13 cellular contexts compared by ENCODE assay signal in the genomic region with DNA sequence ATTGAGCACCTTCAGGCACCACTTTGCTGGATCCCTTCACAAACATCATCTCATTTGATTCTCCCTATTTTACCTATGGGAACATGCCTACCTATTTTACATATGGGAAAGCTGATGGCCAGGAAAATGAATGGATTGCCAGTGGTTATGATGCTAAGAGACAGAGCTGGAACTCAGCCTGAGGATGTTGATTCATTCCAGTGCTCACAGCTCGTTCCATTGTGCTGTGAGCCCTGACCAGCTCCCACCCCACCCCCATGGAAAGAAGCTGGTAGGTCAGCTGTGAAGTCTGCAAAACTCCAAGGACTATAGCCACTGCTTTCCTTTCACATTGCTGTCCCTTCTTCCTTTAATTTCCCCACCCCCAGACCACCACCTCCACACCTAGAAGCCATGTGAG. TPM values are rescaled to one million over a fixed set of nuclear protein-coding genes. Genes with fewer than 3 reads are reported as not detected.
DNase-seq lines count a peak whose midpoint lies in the region; ATAC-seq, FAIRE-seq and TF ChIP-seq lines count a peak whose summit lies in the region.
"Had no signal": no experiment of that assay in that cellular context is flagged by ENCODE, and none has a peak within 500 bp of the region (broad histone marks: within the 10 kb centered on the region; RNA-seq: fewer than 3 reads in every experiment).

No MANE protein-coding gene starts in this region.

- no peak overlapping the region for H4K5ac ChIP-seq in H1 (ENCODE audit: insufficient read length, low read depth, low read length)

- H3K56ac ChIP-seq in H1 (replicated peaks; ENCODE audit: insufficient read length, low read depth, low read length), result no peak overlapping the region

- peaks cover 16% of the 10 kb centered on the region for H3K79me1 ChIP-seq in H1 (ENCODE audit: low read depth, low read length)

- POLR2A ChIA-PET in H1 (lab: Charles Lee; ENCODE audit: partially characterized antibody), result interaction anchor here (1.0 to 2.1 kb wide), 3 partner anchors 9 to 80 kb away, joined by 4 to 13 read pairs (median 6); a partner anchor contains a TSS

- H3K9me3 Mint-ChIP-seq in natural killer cell treated with Interleukin-12 subunit alpha and Interleukin-12 subunit beta and Interleukin-15 and Interleukin-18, amount 100 ng/mL, for 72 hours, result no peaks in the 10 kb centered on the region
- H3K9me3 Mint-ChIP-seq: activated naive CD4-positive, alpha-beta T cell treated with anti-CD3 and anti-CD28 coated beads, Interleukin-2, amount 50 U/mL, for 24 hours; mesothelial cell of epicardium had no signal

- no peak for TF ChIP-seq EP300 in H1 (IDR thresholded peaks at IDR 0.05; ENCODE audit: borderline replicate concordance in 1 of 2, low read depth in 2 of 2, low read length in 2 of 2)

- peak overlapping the region; percentile 24 to 32; a peak in 2 of 4 replicates for H3K4me2 ChIP-seq in H1 (ENCODE audit: insufficient read depth in 1 of 2, low read depth in 2 of 2, low read length in 2 of 2)

- H2AK5ac ChIP-seq in H1 (ENCODE audit: low read depth, low read length), result peak overlapping the region; percentile 76; the same call in 1 of the 2 replicates

- no peak overlapping the region for H3K4ac ChIP-seq in H1 (replicated peaks; ENCODE audit: insufficient read length, low read depth, low read length)

- H2BK12ac ChIP-seq in H1 (ENCODE audit: low read depth, low read length), result no peak overlapping the region; the same call in 1 of the 2 replicates

- no peak for FAIRE-seq in H1 (lab: Jason Lieb, UNC)
- FAIRE-seq: D721Med had no signal

- no peak overlapping the region for H3K14ac ChIP-seq in H1 (ENCODE audit: insufficient read length)

- no peak for TF ChIP-seq POLR2A in H1 (IDR thresholded peaks at IDR 0.05; ENCODE audit: control extremely low read depth in 1 of 2, low read depth in 2 of 2, low read length in 2 of 2)

- peaks cover 0 to 8% (median 3%) of the 10 kb centered on the region in 4 experiments; a peak in 5 of 7 replicates for H3K4me1 ChIP-seq in H1 (replicated peaks in 1 of 4; ENCODE audit: control insufficient read depth in 3 of 4, insufficient read depth in 4 of 4, low read length in 3 of 4)

- H3K23me2 ChIP-seq in H1 (ENCODE audit: low read depth, low read length), result no peaks in the 10 kb centered on the region; the same call in none of the 2 replicates

- no peaks in the 10 kb centered on the region for H3K4me1 Mint-ChIP-seq in natural killer cell treated with Interleukin-12 subunit alpha and Interleukin-12 subunit beta and Interleukin-15 and Interleukin-18, amount 100 ng/mL, for 72 hours (ENCODE audit: low read depth in 2 of 2)
- H3K4me1 Mint-ChIP-seq: activated naive CD4-positive, alpha-beta T cell treated with anti-CD3 and anti-CD28 coated beads, Interleukin-2, amount 50 U/mL, for 24 hours; mesothelial cell of epicardium had no signal

- peaks cover 9 to 10% of the 10 kb centered on the region in 2 donors for H3K27me3 Mint-ChIP-seq in natural killer cell treated with Interleukin-12 subunit alpha and Interleukin-12 subunit beta and Interleukin-15 and Interleukin-18, amount 100 ng/mL, for 72 hours
- H3K27me3 Mint-ChIP-seq: activated naive CD4-positive, alpha-beta T cell treated with anti-CD3 and anti-CD28 coated beads, Interleukin-2, amount 50 U/mL, for 24 hours had no signal

- peaks cover 2 to 44% of the 10 kb centered on the region in 2 experiments for H3K79me2 ChIP-seq in H1 (ENCODE audit: control insufficient read depth in 1 of 2, insufficient read depth in 2 of 2, low read length in 2 of 2)

- no peaks in the 10 kb centered on the region; a peak in 1 of 7 replicates for H3K27me3 ChIP-seq in H1 (replicated peaks in 1 of 4; ENCODE audit: control insufficient read depth in 3 of 4, extremely low read depth in 1 of 4, insufficient read depth in 3 of 4, low read length in 3 of 4)

- H2BK20ac ChIP-seq in H1 (ENCODE audit: low read length), result no peak overlapping the region

- no peak overlapping the region for H3K4me3 Mint-ChIP-seq in natural killer cell treated with Interleukin-12 subunit alpha and Interleukin-12 subunit beta and Interleukin-15 and Interleukin-18, amount 100 ng/mL, for 72 hours
- H3K4me3 Mint-ChIP-seq: activated naive CD4-positive, alpha-beta T cell treated with anti-CD3 and anti-CD28 coated beads, Interleukin-2, amount 50 U/mL, for 24 hours; mesothelial cell of epicardium had no signal

- H3K4me3 ChIP-seq in AG10803 (ENCODE audit: low read length) (no peak overlapping the region), H1 (ENCODE audit: extremely low read depth in 1 of 4, insufficient read depth in 2 of 4, low read depth in 3 of 4, low read length in 4 of 4) (no peak overlapping the region)

- no peak overlapping the region for H2BK120ac ChIP-seq in H1 (replicated peaks; ENCODE audit: low read depth, low read length)

- no peak for TF ChIP-seq RAD21 in H1 (IDR thresholded peaks at IDR 0.05 in 1 of 2, conservative IDR thresholded peaks at IDR 0.05 in 1 of 2; ENCODE audit: low read depth in 2 of 2, low read length in 2 of 2)

- peaks cover 4 to 12% of the 10 kb centered on the region in 2 experiments for H4K20me1 ChIP-seq in H1 (replicated peaks in 1 of 2; ENCODE audit: control insufficient read depth in 1 of 2, insufficient read depth in 2 of 2, low read length in 2 of 2)

- no peak overlapping the region for H2BK5ac ChIP-seq in H1 (ENCODE audit: low read depth, low read length)

- no peak overlapping the region for H3K27ac ChIP-seq in H1 (ENCODE audit: low read depth, low read length)
- H3K27ac ChIP-seq: epithelial cell of prostate had no signal

- TF ChIP-seq CTCF in AG10803 (conservative IDR thresholded peaks at IDR 0.05; ENCODE audit: low read length) (no peak), H1 (IDR thresholded peaks at IDR 0.05; ENCODE audit: control extremely low read depth in 1 of 3, insufficient read depth in 1 of 3, low read depth in 1 of 3, low read length in 3 of 3) (no peak)

- H3K18ac ChIP-seq in H1 (ENCODE audit: extremely low read depth, low read length), result no peak overlapping the region

- CTCF ChIA-PET in H1 (lab: Charles Lee; ENCODE audit: partially characterized antibody), result interaction anchor here (1.1 to 19.6 kb wide), 3 partner anchors 9 to 28 kb away, joined by 3 to 283 read pairs (median 6); a partner anchor contains a TSS

- WGBS in H1 (ENCODE audit: extremely low coverage in 1 of 2, insufficient coverage in 1 of 2, insufficient read length in 1 of 2, insufficient replicate concordance in 2 of 2, low coverage in 1 of 2, low lambda C conversion rate in 2 of 2, missing lambda C conversion rate in 1 of 2), 2 experiments, result 62% methylated on average over 1 of the region's 1 CpG; no CpG with 5 or more reads in 1 of the 2 experiments

- no peak for ATAC-seq in GM21367 (IDR thresholded peaks at IDR 0.05; ENCODE audit: unreplicated experiment)
- no peak for ATAC-seq in natural killer cell treated with Interleukin-12 subunit alpha and Interleukin-12 subunit beta and Interleukin-15 and Interleukin-18, amount 100 ng/mL, for 72 hours

- H3K9ac ChIP-seq in H1 (replicated peaks in 1 of 4; ENCODE audit: extremely low read depth in 1 of 4, low read depth in 3 of 4, low read length in 3 of 4), result 0 out of 7 replicates have a peak overlapping the region, but pooled peaks of 1 of the 4 experiments have one; percentile 32

- H3K36me3 Mint-ChIP-seq in natural killer cell treated with Interleukin-12 subunit alpha and Interleukin-12 subunit beta and Interleukin-15 and Interleukin-18, amount 100 ng/mL, for 72 hours, result no peaks in the 10 kb centered on the region
- H3K36me3 Mint-ChIP-seq: activated naive CD4-positive, alpha-beta T cell treated with anti-CD3 and anti-CD28 coated beads, Interleukin-2, amount 50 U/mL, for 24 hours; mesothelial cell of epicardium had no signal

- H4K91ac ChIP-seq in H1 (replicated peaks; ENCODE audit: insufficient read length, low read length), result no peak overlapping the region

- no peak overlapping the region for H4K8ac ChIP-seq in H1 (ENCODE audit: extremely low read depth, insufficient read depth, low read length)

- H2BK15ac ChIP-seq in H1 (ENCODE audit: low read length), result no peak overlapping the region

- H3K9me3 ChIP-seq in H1 (ENCODE audit: insufficient read depth in 2 of 2, low read depth in 1 of 2, low read length in 1 of 2), result no peaks in the 10 kb centered on the region

- no peak overlapping the region for H2AFZ ChIP-seq in H1 (ENCODE audit: low read length)

- H3K27ac Mint-ChIP-seq in natural killer cell treated with Interleukin-12 subunit alpha and Interleukin-12 subunit beta and Interleukin-15 and Interleukin-18, amount 100 ng/mL, for 72 hours, result no peak overlapping the region
- H3K27ac Mint-ChIP-seq: activated naive CD4-positive, alpha-beta T cell treated with anti-CD3 and anti-CD28 coated beads, Interleukin-2, amount 50 U/mL, for 24 hours; mesothelial cell of epicardium had no signal

- H3K36me3 ChIP-seq in H1 (ENCODE audit: control insufficient read depth in 2 of 4, insufficient read depth in 4 of 4, low read length in 3 of 4), result no peaks in the 10 kb centered on the region

- no peak overlapping the region for H3K23ac ChIP-seq in H1 (ENCODE audit: insufficient read length)

- DNase-seq in AG10803 (ENCODE audit: low read depth) (peak; percentile 54), NCI-H226 (peak; percentile 44), H1 (ENCODE audit: low read depth in 1 of 2, low spot score in 2 of 2) (no peak), kidney tubule cell (ENCODE audit: low spot score) (peak; percentile 79), NCI-H524 (lab: John Stamatoyannopoulos, UW) (no peak)
- no peak for DNase-seq in activated naive CD4-positive, alpha-beta T cell treated with anti-CD3 and anti-CD28 coated beads, Interleukin-2, amount 50 U/mL, for 16 hours
- DNase-seq in natural killer cell treated with Interleukin-12 subunit alpha and Interleukin-12 subunit beta and Interleukin-15 and Interleukin-18, amount 100 ng/mL, for 72 hours (ENCODE audit: low spot score), result no peak
- DNase-seq: occipital lobe had no signal

RNA-seq across cellular contexts. Expression of a gene that starts 9.6 kb away (rescaled TPM):
- total RNA-seq in H1 (2021; fragmentation: NEBNext Ultra II Directional; extraction: Animal tissue kit (Norgen Biotek cat#: 25700)), result 22.3 and 23.1 TPM in 2 replicates
- 36.2 and 48.8 TPM in 2 replicates for polyA plus RNA-seq in H1 (2011; rRNA removed)
- 32.2 TPM for polyA plus RNA-seq in H1 (2011; cell fraction: cytosol; rRNA removed)
- 27.8 TPM for polyA plus RNA-seq in H1 (2011; cell fraction: nucleus; rRNA removed)
- polyA plus RNA-seq in H1 (2012, experiment 1 of 2), result 11.7 to 21.5 TPM (median 19.8 TPM) in 4 replicates
- polyA plus RNA-seq in H1 (2012, experiment 2 of 2), result 25.5 TPM
- polyA plus RNA-seq in H1 (2013, experiment 1 of 2), result 17.5 TPM
- polyA plus RNA-seq in H1 (2013, experiment 2 of 2), result 17.5 TPM
- polyA minus RNA-seq in H1 (2011; rRNA and poly(A)+ RNA removed), result 6.4 and 7.2 TPM in 2 replicates
- polyA minus RNA-seq in H1 (2011; cell fraction: cytosol; rRNA and poly(A)+ RNA removed), result 15.3 TPM
- polyA minus RNA-seq in H1 (2011; cell fraction: nucleus; rRNA and poly(A)+ RNA removed), result 10.8 TPM
- total RNA-seq in natural killer cell treated with Interleukin-12 subunit alpha and Interleukin-12 subunit beta and Interleukin-15 and Interleukin-18, amount 100 ng/mL, for 72 hours, result 1 to 10 TPM; 3.3 to 5.6 TPM

RNA-seq across cellular contexts. Expression of a gene that starts 10.1 kb away (rescaled TPM):
- 128 and 130 TPM in 2 replicates for total RNA-seq in H1 (2021; fragmentation: NEBNext Ultra II Directional; extraction: Animal tissue kit (Norgen Biotek cat#: 25700))
- polyA plus RNA-seq in H1 (2011; rRNA removed), result 221 and 228 TPM in 2 replicates
- polyA plus RNA-seq in H1 (2011; cell fraction: cytosol; rRNA removed), result 183 TPM
- polyA plus RNA-seq in H1 (2011; cell fraction: nucleus; rRNA removed), result 470 TPM
- polyA plus RNA-seq in H1 (2012, experiment 1 of 2), result 107 to 133 TPM (median 128 TPM) in 4 replicates
- polyA plus RNA-seq in H1 (2012, experiment 2 of 2), result 131 TPM
- 125 TPM for polyA plus RNA-seq in H1 (2013, experiment 1 of 2)
- 122 TPM for polyA plus RNA-seq in H1 (2013, experiment 2 of 2)
- polyA minus RNA-seq in H1 (2011; rRNA and poly(A)+ RNA removed), result 326 and 376 TPM in 2 replicates
- polyA minus RNA-seq in H1 (2011; cell fraction: cytosol; rRNA and poly(A)+ RNA removed), result 92.1 TPM
- 160 TPM for polyA minus RNA-seq in H1 (2011; cell fraction: nucleus; rRNA and poly(A)+ RNA removed)
- 10 to 100 TPM; 66.3 to 95.6 TPM for total RNA-seq in natural killer cell treated with Interleukin-12 subunit alpha and Interleukin-12 subunit beta and Interleukin-15 and Interleukin-18, amount 100 ng/mL, for 72 hours

Comparison
In these comparisons a context has a peak if more than half of its experiments do, and no peak if none do; other contexts are left out.
1. DNase-seq: peak in AG10803 (single experiment), NCI-H226 (single experiment) and kidney tubule cell (single experiment); none in H1 (0 of 2), activated naive CD4-positive, alpha-beta T cell treated with anti-CD3 and anti-CD28 coated beads, Interleukin-2, amount 50 U/mL, for 16 hours (single experiment), NCI-H524 (0 of 2) and natural killer cell treated with Interleukin-12 subunit alpha and Interleukin-12 subunit beta and Interleukin-15 and Interleukin-18, amount 100 ng/mL, for 72 hours (single experiment).